12 cellular contexts compared by ENCODE assay signal in genomic region chr2:70596293-70596692, GRCh38. TPM values are rescaled to one million over a fixed set of nuclear protein-coding genes. Genes with fewer than 3 reads are reported as not detected.
DNase-seq lines count a peak whose midpoint lies in the region; ATAC-seq, FAIRE-seq and TF ChIP-seq lines count a peak whose summit lies in the region.
"Had no signal": no experiment of that assay in that cellular context is flagged by ENCODE, and none has a peak within 500 bp of the region (broad histone marks: within the 10 kb centered on the region; RNA-seq: fewer than 3 reads in every experiment).

No MANE protein-coding gene starts in this region.

- no peaks in the 10 kb centered on the region for H4K20me1 ChIP-seq in keratinocyte (ENCODE audit: control insufficient read depth, extremely low read depth, insufficient read depth, low read length)

- WGBS in body of pancreas, 2 donors, result 83 to 86% methylated on average over 6 of the region's 6 CpGs

- intact Hi-C loops in body of pancreas (cut with DNase I), result no loop called here

- H3K27me3 ChIP-seq in keratinocyte (ENCODE audit: control insufficient read depth, extremely low read depth, insufficient read depth, low read length) (no peaks in the 10 kb centered on the region), body of pancreas (no peaks in the 10 kb centered on the region)

- DNase-seq in AG10803 (ENCODE audit: low read depth) (peak; percentile 18), HPDE6-E6E7 (ENCODE audit: extremely low spot score) (peak; percentile 91), SW480 (ENCODE audit: low spot score) (peak; percentile 96), keratinocyte (ENCODE audit: low read depth, low spot score) (peak; percentile 78), NCI-H510A (lab: John Stamatoyannopoulos, UW) (no peak), AG08396 (ENCODE audit: low spot score) (no peak), body of pancreas (no peak), NCI-H446 treated with DMSO at 0.1 percent for 48 hours (lab: John Stamatoyannopoulos, UW) (no peak)
- DNase-seq: activated CD4-positive, CD25-positive, alpha-beta regulatory T cell; activated gamma-delta T cell treated with Interleukin-2 at 50 U/mL for 16 hours; NCI-H2107; Right ventricle myocardium superior had no signal

- no peak for ATAC-seq in body of pancreas

- TF ChIP-seq CTCF in AG10803 (conservative IDR thresholded peaks at IDR 0.05; ENCODE audit: low read length) (no peak), keratinocyte (optimal IDR thresholded peaks at IDR 0.05 in 1 of 3, IDR thresholded peaks at IDR 0.05 in 1 of 3, conservative IDR thresholded peaks at IDR 0.05 in 1 of 3; ENCODE audit: extremely low read depth in 1 of 3, insufficient read depth in 2 of 3, low read length in 3 of 3) (no peak), body of pancreas (IDR thresholded peaks at IDR 0.05) (no peak)

- H3K79me2 ChIP-seq in keratinocyte (ENCODE audit: control insufficient read depth, insufficient read depth, low read length), result no peaks in the 10 kb centered on the region

- H3K9ac ChIP-seq in keratinocyte (ENCODE audit: control insufficient read depth, extremely low read depth, insufficient read depth, low read length), result peak overlapping the region; percentile 60

- H3K4me2 ChIP-seq in keratinocyte (ENCODE audit: control insufficient read depth, extremely low read depth, insufficient read depth, low read depth, low read length), result peak overlapping the region; percentile 87

- H3K36me3 ChIP-seq in keratinocyte (ENCODE audit: control insufficient read depth in 2 of 2, extremely low read depth in 1 of 2, insufficient read depth in 2 of 2, low read length in 2 of 2) (no peaks in the 10 kb centered on the region), body of pancreas (replicated peaks in 1 of 2; ENCODE audit: insufficient read depth in 1 of 2, low read depth in 2 of 2) (no peaks in the 10 kb centered on the region)

- H3K9me1 ChIP-seq in keratinocyte (ENCODE audit: control insufficient read depth, extremely low read depth, insufficient read depth, low read length), result no peaks in the 10 kb centered on the region

- H3K27ac ChIP-seq in keratinocyte (ENCODE audit: control insufficient read depth, insufficient read depth, low read length) (peak overlapping the region; percentile 94), body of pancreas (no peak overlapping the region)

- H3K9me3 ChIP-seq in keratinocyte (ENCODE audit: control insufficient read depth, low read depth, low read length) (no peaks in the 10 kb centered on the region), body of pancreas (no peaks in the 10 kb centered on the region)

- H3K4me3 ChIP-seq in AG10803 (ENCODE audit: low read length) (no peak overlapping the region), keratinocyte (ENCODE audit: control insufficient read depth in 2 of 3, extremely low read depth in 1 of 3, insufficient read depth in 2 of 3, low read depth in 1 of 3, low read length in 3 of 3) (peak overlapping the region in 2 of 3 experiments; percentile 38 to 48), body of pancreas (no peak overlapping the region)

- peak; percentile 96 for FAIRE-seq in keratinocyte (lab: Jason Lieb, UNC)

- H2AFZ ChIP-seq in keratinocyte (ENCODE audit: control insufficient read depth, low read length), result peak overlapping the region; percentile 77

- TF ChIP-seq POLR2A in body of pancreas (IDR thresholded peaks at IDR 0.05), result no peak

- H3K4me1 ChIP-seq in keratinocyte (ENCODE audit: control insufficient read depth, extremely low read depth, insufficient read depth, low read length) (peaks cover 22% of the 10 kb centered on the region), body of pancreas (no peaks in the 10 kb centered on the region)

- dilution Hi-C loops in keratinocyte (cut with MboI; ENCODE audit: extremely low pct_ligation_motif_present, low sequenced_read_pairs), result no loop called here

RNA-seq across cellular contexts. Expression of gene TGFA, which starts 42.7 kb away (rescaled TPM):
- 26.6 to 71.8 TPM (median 51.7 TPM) in 3 replicates for polyA plus RNA-seq in keratinocyte
- polyA plus RNA-seq in keratinocyte (2011; ENCODE audit: low read depth), result 45.8 TPM
- polyA plus RNA-seq in keratinocyte (2011; cell fraction: cytosol; rRNA removed), result 35.1 and 39.9 TPM in 2 replicates
- 46.4 and 47.9 TPM in 2 replicates for polyA plus RNA-seq in keratinocyte (2011; cell fraction: nucleus; rRNA removed)
- 45.8 and 70.2 TPM in 2 replicates for polyA plus RNA-seq in keratinocyte (2012; ENCODE audit: low replicate concordance)
- 42.6 to 126 TPM (median 65.6 TPM) in 3 replicates for polyA minus RNA-seq in keratinocyte
- polyA minus RNA-seq in keratinocyte (2011; cell fraction: cytosol; rRNA and poly(A)+ RNA removed), result 76.2 TPM
- polyA minus RNA-seq in keratinocyte (2011; cell fraction: nucleus; rRNA and poly(A)+ RNA removed), result 66.3 and 93.9 TPM in 2 replicates
- total RNA-seq in body of pancreas, result 10 to 100 TPM; 13.5 to 18.5 TPM

Comparison
In these comparisons a context has a peak if more than half of its experiments do, and no peak if none do; other contexts are left out.
1. DNase-seq: peak in AG10803 (single experiment), HPDE6-E6E7 (single experiment), SW480 (single experiment) and keratinocyte (single experiment); none in NCI-H510A (single experiment), AG08396 (single experiment), body of pancreas (0 of 4) and NCI-H446 treated with DMSO at 0.1 percent for 48 hours (single experiment).
2. H3K4me3 ChIP-seq: peak in keratinocyte (2 of 3); none in AG10803 (single experiment) and body of pancreas (0 of 2).